Comparison of ENCODE assay signal across 25 cellular contexts in the genomic region with DNA sequence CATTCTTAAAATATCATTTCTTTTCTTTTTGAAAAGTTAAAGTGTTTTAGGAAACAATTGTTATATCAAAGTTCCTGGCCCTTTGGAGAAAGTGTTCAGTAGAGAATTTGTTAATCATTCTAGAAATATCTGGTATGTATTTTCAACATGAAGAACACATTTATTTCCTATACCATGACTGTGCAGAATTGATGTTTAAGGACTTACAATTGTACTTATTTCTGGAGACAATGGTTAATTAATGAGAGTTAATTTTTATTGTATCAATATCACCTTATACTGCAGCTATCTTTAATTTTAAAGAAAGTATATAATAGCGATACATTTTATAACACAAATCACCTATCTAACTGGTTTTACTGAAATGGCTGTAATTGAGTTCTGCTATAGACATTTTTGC.
"Had no signal": no experiment of that assay in that cellular context is flagged by ENCODE, and none has a peak within 500 bp of the region (broad histone marks: within the 10 kb centered on the region; RNA-seq: fewer than 3 reads in every experiment).

No MANE protein-coding gene starts in this region.

- H3K4me3 Mint-ChIP-seq: immature natural killer cell; mesothelial cell of epicardium; naive B cell; natural killer cell; nephron progenitor cell; stimulated activated effector memory CD8-positive, alpha-beta T cell treated with anti-CD3 and anti-CD28 coated beads, Interleukin-12 subunit alpha, Interleukin-12 subunit beta, amount 100 ng/mL, for 72 hours; stimulated activated naive CD8-positive, alpha-beta T cell treated with anti-CD3 and anti-CD28 coated beads, Interleukin-15, Interleukin-2, amounts not matched to agents 100 ng/mL and 50 ng/mL, for 24 hours had no signal

- H3K27me3 ChIP-seq: ovary, right atrium auricular region had no signal

- H3K4me3 ChIP-seq: left ventricle myocardium inferior, lung, ovary, right atrium auricular region, skin epidermis, spleen, suprapubic skin, thoracic aorta, tibial artery, upper lobe of right lung had no signal

- H3K36me3 Mint-ChIP-seq: immature natural killer cell; mesothelial cell of epicardium; naive B cell; natural killer cell; stimulated activated effector memory CD8-positive, alpha-beta T cell treated with anti-CD3 and anti-CD28 coated beads, Interleukin-12 subunit alpha, Interleukin-12 subunit beta, amount 100 ng/mL, for 72 hours had no signal

- H3K27ac Mint-ChIP-seq: immature natural killer cell; mesothelial cell of epicardium; naive B cell; natural killer cell; nephron progenitor cell; progenitor cell of endocrine pancreas; stimulated activated effector memory CD8-positive, alpha-beta T cell treated with anti-CD3 and anti-CD28 coated beads, Interleukin-12 subunit alpha, Interleukin-12 subunit beta, amount 100 ng/mL, for 72 hours; stimulated activated naive CD8-positive, alpha-beta T cell treated with anti-CD3 and anti-CD28 coated beads, Interleukin-15, Interleukin-2, amounts not matched to agents 100 ng/mL and 50 ng/mL, for 24 hours had no signal

- FAIRE-seq: urothelium cell line had no signal

- H3K9me3 Mint-ChIP-seq: immature natural killer cell; mesothelial cell of epicardium; naive B cell; natural killer cell; nephron progenitor cell; stimulated activated effector memory CD8-positive, alpha-beta T cell treated with anti-CD3 and anti-CD28 coated beads, Interleukin-12 subunit alpha, Interleukin-12 subunit beta, amount 100 ng/mL, for 72 hours; stimulated activated naive CD8-positive, alpha-beta T cell treated with anti-CD3 and anti-CD28 coated beads, Interleukin-15, Interleukin-2, amounts not matched to agents 100 ng/mL and 50 ng/mL, for 24 hours had no signal

- H3K9me3 ChIP-seq: left ventricle myocardium inferior, ovary, right atrium auricular region, spleen, suprapubic skin, thoracic aorta, tibial artery, upper lobe of right lung had no signal

- H3K4me1 ChIP-seq: left ventricle myocardium inferior, right atrium auricular region, spleen, suprapubic skin, upper lobe of right lung had no signal

- H3K36me3 ChIP-seq: left ventricle myocardium inferior, ovary, right atrium auricular region, spleen, suprapubic skin, thoracic aorta, tibial artery, upper lobe of right lung had no signal

- H3K4me1 Mint-ChIP-seq: immature natural killer cell; mesothelial cell of epicardium; naive B cell; natural killer cell; stimulated activated effector memory CD8-positive, alpha-beta T cell treated with anti-CD3 and anti-CD28 coated beads, Interleukin-12 subunit alpha, Interleukin-12 subunit beta, amount 100 ng/mL, for 72 hours had no signal

- H3K27ac ChIP-seq: left ventricle myocardium inferior, ovary, right atrium auricular region, skin epidermis, spleen, suprapubic skin, thoracic aorta, tibial artery, upper lobe of right lung had no signal

- DNase-seq: hypothalamus; immature natural killer cell; islet precursor cell; left ventricle myocardium inferior; mesendoderm; naive B cell; natural killer cell; nephron progenitor cell; ovary; spleen; stimulated activated CD4-positive, alpha-beta T cell treated with anti-CD3 and anti-CD28 coated beads, Interleukin-4, amount 100 ng/mL, for 24 hours; stimulated activated naive CD4-positive, alpha-beta T cell; tibial artery; trophoblast cell; upper lobe of right lung had no signal
